ENCODE assay signal across 23 cellular contexts in genomic region chr17:73027130-73027741, GRCh38.
DNase-seq lines count a peak whose midpoint lies in the region; ATAC-seq, FAIRE-seq and TF ChIP-seq lines count a peak whose summit lies in the region.
"Had no signal": no experiment of that assay in that cellular context is flagged by ENCODE, and none has a peak within 500 bp of the region (broad histone marks: within the 10 kb centered on the region; RNA-seq: fewer than 3 reads in every experiment).

No MANE protein-coding gene starts in this region.

- peak overlapping the region; percentile 77 for H3K27ac Mint-ChIP-seq in astrocyte (ENCODE audit: unreplicated experiment)
- H3K27ac Mint-ChIP-seq in glutamatergic neuron (ENCODE audit: unreplicated experiment), result peak overlapping the region; percentile 26
- H3K27ac Mint-ChIP-seq in stimulated activated memory B cell treated with anti-CD40 and anti-IgM and Interleukin-4, amounts not matched to agents 10 μg/mL and 1 μg/mL and 100 μg/mL, for 72 hours, result peak overlapping the region; percentile 66
- H3K27ac Mint-ChIP-seq: activated CD8-positive, alpha-beta T cell treated with anti-CD3 and anti-CD28 coated beads for 36 hours; activated naive CD4-positive, alpha-beta T cell treated with anti-CD3 and anti-CD28 coated beads, Interleukin-2, amount 10 ng/mL, durations not matched to agents 7 days and 5 days; CD4-positive, alpha-beta memory T cell; mesothelial cell of epicardium had no signal

- H3K36me3 Mint-ChIP-seq in astrocyte (ENCODE audit: low read depth, unreplicated experiment) (peaks cover 9% of the 10 kb centered on the region), glutamatergic neuron (ENCODE audit: unreplicated experiment) (no peaks in the 10 kb centered on the region)
- peaks cover 88% of the 10 kb centered on the region for H3K36me3 Mint-ChIP-seq in stimulated activated memory B cell treated with anti-CD40 and anti-IgM and Interleukin-4, amounts not matched to agents 10 μg/mL and 1 μg/mL and 100 μg/mL, for 72 hours

- H3K27ac ChIP-seq in astrocyte (ENCODE audit: low read depth, low read length), result no peak overlapping the region
- H3K27ac ChIP-seq in caudate nucleus (ENCODE audit: low read depth, low read length), result no peak overlapping the region
- peak overlapping the region in 2 of 59 donors; percentile 11 to 38 for H3K27ac ChIP-seq in dorsolateral prefrontal cortex
- H3K27ac ChIP-seq: coronary artery, PC-9, tibial artery had no signal

- peaks cover 3% of the 10 kb centered on the region for H3K4me1 ChIP-seq in astrocyte (ENCODE audit: insufficient read depth, low read length)
- H3K4me1 ChIP-seq: tibial artery had no signal

- no peaks in the 10 kb centered on the region for H3K36me3 ChIP-seq in astrocyte (ENCODE audit: insufficient read depth, low read length)

- no peak overlapping the region for H3K9ac ChIP-seq in astrocyte (ENCODE audit: low read length)

- intact Hi-C loops in dorsolateral prefrontal cortex (cut with DNase I), result no loop called here

- DNase-seq in GM03348 (ENCODE audit: low spot score) (peak; percentile 74), astrocyte (ENCODE audit: low read depth) (peak; percentile 76), glutamatergic neuron (no peak), HuH-7.5 (ENCODE audit: low spot score) (no peak), caudate nucleus (lab: John Stamatoyannopoulos, UW) (no peak), dorsolateral prefrontal cortex (no peak)
- DNase-seq: activated CD4-positive, CD25-positive, alpha-beta regulatory T cell; activated CD8-positive, alpha-beta T cell treated with anti-CD3 and anti-CD28 coated beads for 36 hours; activated naive CD4-positive, alpha-beta T cell treated with anti-CD3 and anti-CD28 coated beads, Interleukin-2, amount 10 ng/mL, durations not matched to agents 7 days and 5 days; activated T-cell treated with anti-CD3 and anti-CD28 coated beads, Interleukin-2, amount 50 U/mL, for 1 hour; body of pancreas; CD4-positive, alpha-beta memory T cell; left cardiac atrium; NCI-H1436 treated with DMSO at 0.1 percent for 48 hours; NCI-H748 treated with DMSO at 0.1 percent for 48 hours; PC-9; stimulated activated naive CD4-positive, alpha-beta T cell treated with Interleukin-2 at 50 U/mL for 16 hours; T-helper 2 cell; tibial artery had no signal

- no peak overlapping the region for H2AFZ ChIP-seq in astrocyte (ENCODE audit: low read depth, low read length)
- H2AFZ ChIP-seq: PC-9 had no signal

- peak overlapping the region; percentile 16 for H3K4me2 ChIP-seq in astrocyte (ENCODE audit: low read length)
- H3K4me2 ChIP-seq: PC-9 had no signal

- no peaks in the 10 kb centered on the region for H3K9me3 ChIP-seq in astrocyte (ENCODE audit: insufficient read depth, low read depth, low read length)
- H3K9me3 ChIP-seq: body of pancreas had no signal

- peak overlapping the region; percentile 14 for H3K4me3 Mint-ChIP-seq in astrocyte (ENCODE audit: unreplicated experiment)
- H3K4me3 Mint-ChIP-seq in glutamatergic neuron (ENCODE audit: unreplicated experiment), result no peak overlapping the region
- no peak overlapping the region for H3K4me3 Mint-ChIP-seq in stimulated activated memory B cell treated with anti-CD40 and anti-IgM and Interleukin-4, amounts not matched to agents 10 μg/mL and 1 μg/mL and 100 μg/mL, for 72 hours
- H3K4me3 Mint-ChIP-seq: activated CD8-positive, alpha-beta T cell treated with anti-CD3 and anti-CD28 coated beads for 36 hours; activated naive CD4-positive, alpha-beta T cell treated with anti-CD3 and anti-CD28 coated beads, Interleukin-2, amount 10 ng/mL, durations not matched to agents 7 days and 5 days; CD4-positive, alpha-beta memory T cell; mesothelial cell of epicardium had no signal

- H3K4me1 Mint-ChIP-seq in astrocyte (ENCODE audit: low read depth, unreplicated experiment) (peaks cover 15% of the 10 kb centered on the region), glutamatergic neuron (ENCODE audit: low read depth, unreplicated experiment) (peaks cover 55% of the 10 kb centered on the region)
- peaks cover 17% of the 10 kb centered on the region for H3K4me1 Mint-ChIP-seq in stimulated activated memory B cell treated with anti-CD40 and anti-IgM and Interleukin-4, amounts not matched to agents 10 μg/mL and 1 μg/mL and 100 μg/mL, for 72 hours
- H3K4me1 Mint-ChIP-seq: activated naive CD4-positive, alpha-beta T cell treated with anti-CD3 and anti-CD28 coated beads, Interleukin-2, amount 10 ng/mL, durations not matched to agents 7 days and 5 days; mesothelial cell of epicardium had no signal

- H3K9me3 Mint-ChIP-seq in astrocyte (ENCODE audit: unreplicated experiment) (peaks cover 7% of the 10 kb centered on the region), glutamatergic neuron (ENCODE audit: unreplicated experiment) (peaks cover 5% of the 10 kb centered on the region)
- H3K9me3 Mint-ChIP-seq in stimulated activated memory B cell treated with anti-CD40 and anti-IgM and Interleukin-4, amounts not matched to agents 10 μg/mL and 1 μg/mL and 100 μg/mL, for 72 hours, result peaks cover 3% of the 10 kb centered on the region
- H3K9me3 Mint-ChIP-seq: activated naive CD4-positive, alpha-beta T cell treated with anti-CD3 and anti-CD28 coated beads, Interleukin-2, amount 10 ng/mL, durations not matched to agents 7 days and 5 days; mesothelial cell of epicardium had no signal

- TF ChIP-seq CTCF in astrocyte (IDR thresholded peaks at IDR 0.05; ENCODE audit: insufficient read depth, low read depth, low read length) (no peak), glutamatergic neuron (IDR thresholded peaks at IDR 0.05; ENCODE audit: partially characterized antibody, unreplicated experiment) (no peak), dorsolateral prefrontal cortex (IDR thresholded peaks at IDR 0.05 in 54 of 56, conservative IDR thresholded peaks at IDR 0.05 in 2 of 56; ENCODE audit: low read depth in 1 of 56, partially characterized antibody in 56 of 56) (no peak)

- FAIRE-seq in astrocyte (lab: Jason Lieb, UNC), result peak; percentile 45
- FAIRE-seq: endometrium had no signal

- no peak overlapping the region for H3K4me3 ChIP-seq in astrocyte (ENCODE audit: insufficient read depth, low read depth, low read length)
- H3K4me3 ChIP-seq in dorsolateral prefrontal cortex, result no peak overlapping the region
- H3K4me3 ChIP-seq: body of pancreas, coronary artery, PC-9, tibial artery had no signal

- H3K27me3 ChIP-seq in astrocyte (ENCODE audit: insufficient read depth, low read length), result no peaks in the 10 kb centered on the region
- H3K27me3 ChIP-seq in dorsolateral prefrontal cortex, result no peaks in the 10 kb centered on the region
- H3K27me3 ChIP-seq: body of pancreas, tibial artery had no signal

- peaks cover 4% of the 10 kb centered on the region for H4K20me1 ChIP-seq in astrocyte (ENCODE audit: insufficient read depth, low read length)

- H3K27me3 Mint-ChIP-seq in astrocyte (ENCODE audit: low read depth, unreplicated experiment) (no peaks in the 10 kb centered on the region), glutamatergic neuron (ENCODE audit: unreplicated experiment) (peaks cover 11% of the 10 kb centered on the region)
- H3K27me3 Mint-ChIP-seq in stimulated activated memory B cell treated with anti-CD40 and anti-IgM and Interleukin-4, amounts not matched to agents 10 μg/mL and 1 μg/mL and 100 μg/mL, for 72 hours, result no peaks in the 10 kb centered on the region
- H3K27me3 Mint-ChIP-seq: activated CD8-positive, alpha-beta T cell treated with anti-CD3 and anti-CD28 coated beads for 36 hours; activated naive CD4-positive, alpha-beta T cell treated with anti-CD3 and anti-CD28 coated beads, Interleukin-2, amount 10 ng/mL, durations not matched to agents 7 days and 5 days; CD4-positive, alpha-beta memory T cell had no signal

- H3K79me2 ChIP-seq in astrocyte (ENCODE audit: insufficient read depth, low read length), result no peaks in the 10 kb centered on the region

- ATAC-seq in stimulated activated memory B cell treated with anti-CD40 and anti-IgM and Interleukin-4, amounts not matched to agents 10 μg/mL and 1 μg/mL and 100 μg/mL, for 72 hours, result no peak
- ATAC-seq: activated CD8-positive, alpha-beta T cell treated with anti-CD3 and anti-CD28 coated beads for 36 hours; body of pancreas had no signal

Comparison
In these comparisons a context has a peak if more than half of its experiments do, and no peak if none do; other contexts are left out.
1. DNase-seq: peak in GM03348 (single experiment) and astrocyte (single experiment); none in glutamatergic neuron (single experiment), HuH-7.5 (single experiment), caudate nucleus (0 of 61) and dorsolateral prefrontal cortex (0 of 10).
2. H3K27ac Mint-ChIP-seq: peak in every context shown above with its lines; median percentile 77 in astrocyte; 66 in stimulated activated memory B cell treated with anti-CD40 and anti-IgM and Interleukin-4, amounts not matched to agents 10 μg/mL and 1 μg/mL and 100 μg/mL, for 72 hours; 26 in glutamatergic neuron.